Comparison of ENCODE assay signal across 14 cellular contexts in genomic region chr17:78677303-78678219, GRCh38.
DNase-seq lines count a peak whose midpoint lies in the region; ATAC-seq, FAIRE-seq and TF ChIP-seq lines count a peak whose summit lies in the region.
"Had no signal": no experiment of that assay in that cellular context is flagged by ENCODE, and none has a peak within 500 bp of the region (broad histone marks: within the 10 kb centered on the region; RNA-seq: fewer than 3 reads in every experiment).

No MANE protein-coding gene starts in this region.

- BruUV-seq in GM12878 (replicated peaks; lab: Mats Ljungman, UMichigan): no TSS peak

- TF ChIP-seq CTCF in CD14-positive monocyte (IDR thresholded peaks at IDR 0.05) (no peak), GM10248 (IDR thresholded peaks at IDR 0.05; ENCODE audit: control extremely low read depth, extremely low read depth, low read depth, missing control alignments) (no peak), GM12878 (IDR thresholded peaks at IDR 0.05 in 2 of 3, conservative IDR thresholded peaks at IDR 0.05 in 1 of 3; ENCODE audit: control insufficient read depth in 2 of 3, extremely low read depth in 1 of 3, insufficient read depth in 1 of 3, low read depth in 3 of 3, low read length in 3 of 3) (no peak), tibial artery (IDR thresholded peaks at IDR 0.05) (no peak)

- no peak for FAIRE-seq in GM12878 (lab: Jason Lieb, UNC)
- FAIRE-seq: TTC549 had no signal

- no peaks in the 10 kb centered on the region for H3K27me3 ChIP-seq in GM12878 (replicated peaks in 1 of 2; ENCODE audit: control insufficient read depth in 2 of 2, insufficient read depth in 2 of 2, low read length in 1 of 2)
- H3K27me3 ChIP-seq in tibial artery: no peaks in the 10 kb centered on the region
- H3K27me3 ChIP-seq: BLaER1 treated with 17β-estradiol and CSF1 and Interleukin-3, amounts not matched to agents 10 nM and 100 nM had no signal

- POLR2A ChIA-PET in GM10248 (lab: Yijun Ruan, JAX) (no interaction called here), GM12878 (lab: Charles Lee) (no interaction called here)

- H3K9me3 Mint-ChIP-seq in CD14-positive monocyte: peaks cover 0 to 2% (median 0%) of the 10 kb centered on the region in 7 donors
- H3K9me3 Mint-ChIP-seq: effector memory CD8-positive, alpha-beta T cell; natural killer cell had no signal

- DNase-seq in CD14-positive monocyte (ENCODE audit: low spot score) (no peak), GM10248 (ENCODE audit: extremely low spot score) (peak; percentile 23), GM12878 (ENCODE audit: low read depth, low spot score) (no peak), myocyte (ENCODE audit: low read depth) (peak; percentile 92), HT-29 (ENCODE audit: low spot score) (no peak), tibial artery (no peak)
- DNase-seq: activated CD4-positive, alpha-beta T cell treated with anti-CD3 and anti-CD28 coated beads, Interleukin-2, amount 50 U/mL, for 1 hour; effector memory CD8-positive, alpha-beta T cell; natural killer cell; NCI-H526 had no signal

- no peak overlapping the region for H3K9ac ChIP-seq in GM12878 (ENCODE audit: control insufficient read depth, insufficient read depth, low read length)
- H3K9ac ChIP-seq: BLaER1 treated with 17β-estradiol and CSF1 and Interleukin-3, amounts not matched to agents 10 nM and 100 nM had no signal

- SMC1A ChIA-PET in GM12878 (lab: Charles Lee; ENCODE audit: uncharacterized antibody, unreplicated experiment): interaction anchor here (0.6 kb wide), 1 partner anchor 175 kb away, joined by 3 read pairs; no protein-coding TSS in a partner anchor

- H3K4me2 ChIP-seq in GM12878 (ENCODE audit: control insufficient read depth, insufficient read depth): no peak overlapping the region
- H3K4me2 ChIP-seq: BLaER1 treated with 17β-estradiol and CSF1 and Interleukin-3, amounts not matched to agents 10 nM and 100 nM had no signal

- H3K9me3 ChIP-seq in GM12878 (replicated peaks; ENCODE audit: control insufficient read depth, insufficient read depth, low read length): no peaks in the 10 kb centered on the region
- no peaks in the 10 kb centered on the region for H3K9me3 ChIP-seq in tibial artery
- H3K9me3 ChIP-seq: BLaER1 treated with 17β-estradiol and CSF1 and Interleukin-3, amounts not matched to agents 10 nM and 100 nM had no signal

- intact Hi-C loops in CD14-positive monocyte (cut with micrococcal nuclease) (no loop called here), GM12878 (cut with micrococcal nuclease; ENCODE audit: unreplicated experiment) (no loop called here), tibial artery (cut with DNase I; ENCODE audit: low total_unique reads) (no loop called here)

- H3K4me3 ChIP-seq in GM12878 (no peak overlapping the region), tibial artery (no peak overlapping the region)
- H3K4me3 ChIP-seq: BLaER1 treated with 17β-estradiol and CSF1 and Interleukin-3, amounts not matched to agents 10 nM and 100 nM; SK-N-MC had no signal

- RAD21 ChIA-PET in GM12878 (lab: Charles Lee; ENCODE audit: unreplicated experiment): no interaction called here

- H3K27ac ChIP-seq in GM12878 (ENCODE audit: control insufficient read depth, insufficient read depth) (no peak overlapping the region), tibial artery (no peak overlapping the region)
- H3K27ac ChIP-seq: BLaER1 treated with 17β-estradiol and CSF1 and Interleukin-3, amounts not matched to agents 10 nM and 100 nM; SK-N-MC had no signal

- no peaks in the 10 kb centered on the region for H3K79me2 ChIP-seq in GM12878 (ENCODE audit: control insufficient read depth, insufficient read depth, low read length)

- TF ChIP-seq RAD21 in GM12878 (IDR thresholded peaks at IDR 0.05; ENCODE audit: insufficient read depth, low read depth, low read length): no peak

- H3K4me1 ChIP-seq in GM12878 (ENCODE audit: control insufficient read depth, insufficient read depth, low read length): no peaks in the 10 kb centered on the region
- peaks cover 0 to 14% (median 6%) of the 10 kb centered on the region in 4 donors for H3K4me1 ChIP-seq in tibial artery

- no peak overlapping the region for H2AFZ ChIP-seq in GM12878 (ENCODE audit: control insufficient read depth, low read depth, low read length)

- peaks cover 45 to 62% of the 10 kb centered on the region in 2 experiments for H3K36me3 ChIP-seq in GM12878 (ENCODE audit: control insufficient read depth in 2 of 2, insufficient read depth in 2 of 2, low read length in 1 of 2)
- H3K36me3 ChIP-seq in tibial artery: peaks cover 25 to 81% (median 62%) of the 10 kb centered on the region in 3 donors

- peak overlapping the region in 5 of 7 donors; percentile 10 to 64 (median 36) for H3K27ac Mint-ChIP-seq in CD14-positive monocyte

- peaks cover 0 to 1% (median 1%) of the 10 kb centered on the region in 3 donors for H3K27me3 Mint-ChIP-seq in CD14-positive monocyte (ENCODE audit: low read depth in 3 of 3)
- H3K27me3 Mint-ChIP-seq: effector memory CD8-positive, alpha-beta T cell had no signal

- 95% methylated on average over 25 of the region's 25 CpGs for WGBS in GM12878 (ENCODE audit: insufficient coverage, insufficient replicate concordance, low lambda C conversion rate, missing lambda C conversion rate)

- no peaks in the 10 kb centered on the region for H4K20me1 ChIP-seq in GM12878 (ENCODE audit: control insufficient read depth, insufficient read depth)

- no peak overlapping the region for H3K4me3 Mint-ChIP-seq in CD14-positive monocyte
- H3K4me3 Mint-ChIP-seq: natural killer cell had no signal

- peak; percentile 15; the same call in 1 of the 3 replicates for ATAC-seq in GM12878
- ATAC-seq in HG03175 (IDR thresholded peaks at IDR 0.05; ENCODE audit: unreplicated experiment): no peak
- ATAC-seq: effector memory CD8-positive, alpha-beta T cell; natural killer cell had no signal

- TF ChIP-seq EP300 in GM12878 (IDR thresholded peaks at IDR 0.05; ENCODE audit: borderline replicate concordance in 1 of 2, control insufficient read depth in 1 of 2, low read depth in 2 of 2, low read length in 2 of 2): no peak

- TF ChIP-seq POLR2A in GM12878 (IDR thresholded peaks at IDR 0.05; ENCODE audit: low read depth, low read length): peak; percentile 50

- CTCF ChIA-PET in GM10248 (lab: Yijun Ruan, JAX) (interaction anchor here (0.9 to 1.5 kb wide), 3 partner anchors 11 to 14 kb away, joined by 3 read pairs; no protein-coding TSS in a partner anchor), GM12878 (lab: Yijun Ruan, JAX) (no interaction called here)

- in situ Hi-C loops in GM12878 (cut with MboI): no loop called here

- H3K4me1 Mint-ChIP-seq in CD14-positive monocyte: no peaks in the 10 kb centered on the region

- peaks cover 96 to 97% of the 10 kb centered on the region in 2 donors for H3K36me3 Mint-ChIP-seq in CD14-positive monocyte

TF ChIP-seq in GM12878, 131 proteins besides CTCF, POLR2A, EP300 and RAD21 (continues in another document):
- TF ChIP-seq BMI1 (IDR thresholded peaks at IDR 0.05; ENCODE audit: borderline replicate concordance) (no peak), BRCA1 (IDR thresholded peaks at IDR 0.05; ENCODE audit: low read depth, low read length) (no peak), LARP7 (IDR thresholded peaks at IDR 0.05) (no peak), PKNOX1 (IDR thresholded peaks at IDR 0.05) (no peak), BCLAF1 (IDR thresholded peaks at IDR 0.05) (no peak), IKZF1 (conservative IDR thresholded peaks at IDR 0.05) (no peak), STAT3 (IDR thresholded peaks at IDR 0.05; ENCODE audit: low read depth, low read length) (no peak), SUPT20H (IDR thresholded peaks at IDR 0.05; ENCODE audit: borderline replicate concordance, control insufficient read depth, low read depth, low read length) (no peak), WRNIP1 (IDR thresholded peaks at IDR 0.05; ENCODE audit: borderline replicate concordance, low read depth, low read length) (no peak), IRF3 (IDR thresholded peaks at IDR 0.05) (no peak)

Comparison
In these comparisons a context has a peak if more than half of its experiments do, and no peak if none do; other contexts are left out.
1. DNase-seq: peak in GM10248 (single experiment) and myocyte (single experiment); none in CD14-positive monocyte (single experiment), GM12878 (single experiment), HT-29 (single experiment) and tibial artery (0 of 2).